1 cellular context compared by ENCODE assay signal in the genomic region with DNA sequence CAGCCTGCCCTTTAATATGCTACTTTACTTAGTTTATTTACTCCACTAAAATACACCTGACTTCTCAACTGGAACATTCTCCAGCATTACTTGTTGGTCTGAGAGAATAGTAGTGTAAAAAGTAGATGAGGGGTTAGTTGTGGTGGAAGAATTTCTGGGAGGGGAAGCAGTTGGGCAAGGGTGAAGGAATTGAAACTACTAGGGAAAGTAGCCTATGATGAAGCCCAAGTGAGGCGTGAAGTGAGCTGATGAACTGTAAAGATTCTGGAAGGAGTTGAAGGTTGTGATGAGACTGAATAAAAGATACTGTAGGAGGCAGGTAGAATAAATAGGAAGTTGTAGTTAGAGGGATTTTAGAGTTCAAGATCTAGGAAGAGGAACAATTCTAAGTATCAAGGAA.
TF ChIP-seq lines count a peak whose summit lies in the region.

No MANE protein-coding gene starts in this region.

TF ChIP-seq in SK-N-SH, 30 proteins besides CTCF, POLR2A, EP300 and RAD21:
- no peak for TF ChIP-seq RCOR1 (IDR thresholded peaks at IDR 0.05; ENCODE audit: low read length)
- TF ChIP-seq, protein P1, sequence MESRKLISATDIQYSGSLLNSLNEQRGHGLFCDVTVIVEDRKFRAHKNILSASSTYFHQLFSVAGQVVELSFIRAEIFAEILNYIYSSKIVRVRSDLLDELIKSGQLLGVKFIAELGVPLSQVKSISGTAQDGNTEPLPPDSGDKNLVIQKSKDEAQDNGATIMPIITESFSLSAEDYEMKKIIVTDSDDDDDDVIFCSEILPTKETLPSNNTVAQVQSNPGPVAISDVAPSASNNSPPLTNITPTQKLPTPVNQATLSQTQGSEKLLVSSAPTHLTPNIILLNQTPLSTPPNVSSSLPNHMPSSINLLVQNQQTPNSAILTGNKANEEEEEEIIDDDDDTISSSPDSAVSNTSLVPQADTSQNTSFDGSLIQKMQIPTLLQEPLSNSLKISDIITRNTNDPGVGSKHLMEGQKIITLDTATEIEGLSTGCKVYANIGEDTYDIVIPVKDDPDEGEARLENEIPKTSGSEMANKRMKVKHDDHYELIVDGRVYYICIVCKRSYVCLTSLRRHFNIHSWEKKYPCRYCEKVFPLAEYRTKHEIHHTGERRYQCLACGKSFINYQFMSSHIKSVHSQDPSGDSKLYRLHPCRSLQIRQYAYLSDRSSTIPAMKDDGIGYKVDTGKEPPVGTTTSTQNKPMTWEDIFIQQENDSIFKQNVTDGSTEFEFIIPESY (IDR thresholded peaks at IDR 0.05; ENCODE audit: borderline replicate concordance, low read depth): no peak
- TF ChIP-seq RFX5 (IDR thresholded peaks at IDR 0.05; ENCODE audit: low read length): no peak
- TF ChIP-seq JUND (IDR thresholded peaks at IDR 0.05): no peak
- no peak for TF ChIP-seq IRF3 (IDR thresholded peaks at IDR 0.05; ENCODE audit: low read depth, low read length)
- no peak for TF ChIP-seq PBX3 (IDR thresholded peaks at IDR 0.05)
- TF ChIP-seq NRF1 (IDR thresholded peaks at IDR 0.05; ENCODE audit: low read depth, low read length): no peak
- no peak for TF ChIP-seq NFIC (IDR thresholded peaks at IDR 0.05; ENCODE audit: borderline replicate concordance)
- TF ChIP-seq GABPA (IDR thresholded peaks at IDR 0.05; ENCODE audit: low read depth): no peak
- no peak for TF ChIP-seq EZH2phosphoT487 (IDR thresholded peaks at IDR 0.05; ENCODE audit: borderline replicate concordance, low read depth)
- no peak for TF ChIP-seq FOXJ3 (CRISPR knock-in tag; IDR thresholded peaks at IDR 0.05)
- no peak for TF ChIP-seq POLR2AphosphoS5 (IDR thresholded peaks at IDR 0.05; ENCODE audit: low read depth, low read length)
TF ChIP-seq in SK-N-SH: peak in this region for 0.
